8 cellular contexts compared by ENCODE assay signal in genomic region chr6:121437861-121438651, GRCh38. TPM values are rescaled to one million over a fixed set of nuclear protein-coding genes. Genes with fewer than 3 reads are reported as not detected.
A peak's percentile ranks its signal among the peaks of the same experiment; 100 is the strongest.
DNase-seq lines count a peak whose midpoint lies in the region; ATAC-seq, FAIRE-seq and TF ChIP-seq lines count a peak whose summit lies in the region.

No MANE protein-coding gene starts in this region.

- H2BK15ac ChIP-seq in mesendoderm (replicated peaks; ENCODE audit: low read depth), result peak overlapping the region; percentile 27

- BruUV-seq in HepG2 (replicated peaks; lab: Mats Ljungman, UMichigan), result no TSS peak

- TF ChIP-seq CTCF in liver (IDR thresholded peaks at IDR 0.05; ENCODE audit: low read depth, low read length, missing input control) (no peak), HepG2 (CRISPR knock-in tag; IDR thresholded peaks at IDR 0.05) (no peak), dorsolateral prefrontal cortex (IDR thresholded peaks at IDR 0.05 in 54 of 56, conservative IDR thresholded peaks at IDR 0.05 in 2 of 56; ENCODE audit: low read depth in 1 of 56, partially characterized antibody in 56 of 56) (no peak)

- H3K36me3 ChIP-seq in liver (ENCODE audit: control insufficient read depth in 4 of 4, insufficient read depth in 3 of 4, low read depth in 1 of 4, low read length in 3 of 4) (no peaks in the 10 kb centered on the region), HepG2 (replicated peaks in 1 of 2; ENCODE audit: control insufficient read depth in 1 of 2, insufficient read depth in 2 of 2, low read length in 2 of 2) (no peaks in the 10 kb centered on the region), mesendoderm (ENCODE audit: control insufficient read depth, insufficient read depth, low read length) (peaks cover 3% of the 10 kb centered on the region)

- TF ChIP-seq EP300 in HepG2 (IDR thresholded peaks at IDR 0.05; ENCODE audit: low read depth in 2 of 2, low read length in 2 of 2) (no peak), HepG2 (CRISPR knock-in tag; IDR thresholded peaks at IDR 0.05; ENCODE audit: borderline replicate concordance) (no peak)

- H2BK5ac ChIP-seq in mesendoderm (ENCODE audit: low read length), result peak overlapping the region; percentile 95

- in situ Hi-C loops in HepG2 (cut with HindIII; ENCODE audit: extremely low pct_ligation_motif_present, low pct_unique_long_range_greater_than_20kb), result loop anchor here (10.0 kb wide), 1 partner anchor 407 kb away; no protein-coding TSS in a partner anchor

- H3K4me2 ChIP-seq in HepG2 (ENCODE audit: low read depth, low read length), result no peak overlapping the region
- peak overlapping the region; percentile 64 for H3K4me2 ChIP-seq in mesendoderm (ENCODE audit: low read length)

- peak overlapping the region; percentile 55 for H3K23ac ChIP-seq in mesendoderm (ENCODE audit: low read length)

- H3K4me1 ChIP-seq in liver (ENCODE audit: control insufficient read depth in 4 of 4, insufficient read depth in 4 of 4, low read length in 3 of 4) (peaks cover 3 to 17% (median 10%) of the 10 kb centered on the region in 4 donors), HepG2 (ENCODE audit: insufficient read depth, low read length) (no peaks in the 10 kb centered on the region), mesendoderm (ENCODE audit: control insufficient read depth, low read depth, low read length) (peaks cover 9% of the 10 kb centered on the region)

- no peak overlapping the region for H4K5ac ChIP-seq in mesendoderm (ENCODE audit: low read length)

- H2BK120ac ChIP-seq in mesendoderm (ENCODE audit: low read depth, low read length), result peak overlapping the region; percentile 68

- CTCF ChIA-PET in HepG2 (lab: Yijun Ruan, JAX; ENCODE audit: low intra/inter-chr PET ratio, low total read pairs), result no interaction called here

- H2AFZ ChIP-seq in HepG2 (ENCODE audit: low read length), result no peak overlapping the region

- H3K79me1 ChIP-seq in mesendoderm (ENCODE audit: low read length), result no peaks in the 10 kb centered on the region

- H4K8ac ChIP-seq in mesendoderm (ENCODE audit: low read depth, low read length), result no peak overlapping the region

- H4K20me1 ChIP-seq in HepG2 (ENCODE audit: insufficient read depth, low read length), result no peaks in the 10 kb centered on the region

- WGBS in liver, result 14% methylated on average over 17 of the region's 17 CpGs
- WGBS in HepG2 (ENCODE audit: low lambda C conversion rate), result 46% methylated on average over 17 of the region's 17 CpGs
- WGBS in mesendoderm (ENCODE audit: extremely low coverage, insufficient coverage, low lambda C conversion rate), result no CpG with 5 or more reads among the region's 17 CpGs

- peak overlapping the region; percentile 16 to 59 (median 36) for H3K4me3 ChIP-seq in liver (ENCODE audit: low read depth in 1 of 3, low read length in 3 of 3)
- H3K4me3 ChIP-seq in HepG2 (replicated peaks in 1 of 3; ENCODE audit: insufficient read depth in 1 of 3, low read depth in 2 of 3, low read length in 3 of 3), result no peak overlapping the region
- H3K4me3 ChIP-seq in dorsolateral prefrontal cortex, result peak overlapping the region; percentile 32 to 82 (median 65)
- peak overlapping the region; percentile 94 for H3K4me3 ChIP-seq in mesendoderm (ENCODE audit: low read length)

- peak overlapping the region in 1 of 2 donors; percentile 12 for H3K9ac ChIP-seq in liver (ENCODE audit: low read depth in 1 of 2, low read length in 2 of 2)
- no peak overlapping the region for H3K9ac ChIP-seq in HepG2 (ENCODE audit: insufficient read depth, low read depth, low read length)
- H3K9ac ChIP-seq in mesendoderm (ENCODE audit: low read length), result peak overlapping the region; percentile 98

- peak overlapping the region in 1 of 2 donors; percentile 36 for H3K27ac ChIP-seq in liver (ENCODE audit: low read depth in 1 of 2, low read length in 2 of 2)
- no peak overlapping the region for H3K27ac ChIP-seq in HepG2 (ENCODE audit: extremely low read length, insufficient read depth, low read length)
- H3K27ac ChIP-seq in dorsolateral prefrontal cortex, result peak overlapping the region in 54 of 59 donors; percentile 26 to 92 (median 74)
- peak overlapping the region; percentile 96 for H3K27ac ChIP-seq in mesendoderm (ENCODE audit: low read depth, low read length)

- H3K27me3 ChIP-seq in liver (ENCODE audit: control insufficient read depth in 4 of 4, insufficient read depth in 4 of 4, low read length in 3 of 4) (peaks cover 0 to 14% (median 5%) of the 10 kb centered on the region in 4 donors), HepG2 (ENCODE audit: control insufficient read depth in 1 of 2, insufficient read depth in 2 of 2, low read length in 2 of 2) (peaks cover 0 to 25% of the 10 kb centered on the region in 2 experiments; a peak in 3 of 5 replicates), dorsolateral prefrontal cortex (peaks cover 0 to 20% (median 4%) of the 10 kb centered on the region in 45 donors), mesendoderm (ENCODE audit: insufficient read depth, low read length, poor library complexity) (no peaks in the 10 kb centered on the region)

- POLR2A ChIA-PET in HepG2 (lab: Yijun Ruan, JAX), result no interaction called here

- no peak for TF ChIP-seq POLR2A in HepG2 (IDR thresholded peaks at IDR 0.05; ENCODE audit: insufficient read depth in 1 of 2, low read depth in 2 of 2, low read length in 2 of 2)

- no peak for FAIRE-seq in HepG2 (lab: Jason Lieb, UNC)

- peak overlapping the region; percentile 54 for H3K18ac ChIP-seq in mesendoderm (ENCODE audit: low read length)

- DNase-seq in HepG2 (ENCODE audit: low spot score), result no peak
- no peak for DNase-seq in dorsolateral prefrontal cortex
- DNase-seq in mesendoderm, result peak; percentile 97
- DNase-seq in pons (ENCODE audit: low spot score), result no peak
- DNase-seq in NCI-H1436 (lab: John Stamatoyannopoulos, UW), result no peak
- no peak for DNase-seq in stimulated activated naive CD4-positive, alpha-beta T cell (lab: John Stamatoyannopoulos, UW)

- peak overlapping the region; percentile 97 for H3K56ac ChIP-seq in mesendoderm (ENCODE audit: low read length)

- H2AK5ac ChIP-seq in mesendoderm (ENCODE audit: low read length), result peak overlapping the region; percentile 16

- H3K79me2 ChIP-seq in HepG2 (ENCODE audit: insufficient read depth, low read length) (no peaks in the 10 kb centered on the region), mesendoderm (ENCODE audit: control insufficient read depth, insufficient read depth, low read length) (peaks cover 70% of the 10 kb centered on the region)

- intact Hi-C loops in HepG2 (cut with micrococcal nuclease; ENCODE audit: unreplicated experiment), result no loop called here
- intact Hi-C loops in dorsolateral prefrontal cortex (cut with DNase I), result loop anchor here (10.0 kb wide), 3 partner anchors 407 to 597 kb away; no protein-coding TSS in a partner anchor

- peak overlapping the region; percentile 1 for H3K4ac ChIP-seq in mesendoderm (ENCODE audit: low read depth, low read length)

- H3K9me3 ChIP-seq in liver (ENCODE audit: control insufficient read depth in 4 of 4, low read length in 3 of 4), result no peaks in the 10 kb centered on the region
- H3K9me3 ChIP-seq in HepG2 (ENCODE audit: low read length), result no peaks in the 10 kb centered on the region

- ATAC-seq in HepG2 (no peak), HG03460 (IDR thresholded peaks at IDR 0.05; ENCODE audit: unreplicated experiment) (no peak)

- no peak for TF ChIP-seq RAD21 in liver (IDR thresholded peaks at IDR 0.05)
- TF ChIP-seq RAD21 in HepG2 (CRISPR knock-in tag; IDR thresholded peaks at IDR 0.05), result no peak

TF ChIP-seq in liver, 16 proteins besides CTCF, POLR2A, EP300 and RAD21 (continues in another document):
- no peak for TF ChIP-seq TAF1 (conservative IDR thresholded peaks at IDR 0.05)
- TF ChIP-seq YY1 (IDR thresholded peaks at IDR 0.05), result no peak
- TF ChIP-seq MAX (IDR thresholded peaks at IDR 0.05), result no peak

TF ChIP-seq in HepG2, 621 proteins besides CTCF, POLR2A, EP300 and RAD21 (continues in another document):
- TF ChIP-seq ZNF557 (CRISPR knock-in tag; IDR thresholded peaks at IDR 0.05), result no peak
- no peak for TF ChIP-seq ZNF556 (CRISPR knock-in tag; IDR thresholded peaks at IDR 0.05; ENCODE audit: borderline replicate concordance)
- no peak for TF ChIP-seq TCF12 (IDR thresholded peaks at IDR 0.05)
- no peak for TF ChIP-seq TCF12 (CRISPR knock-in tag; IDR thresholded peaks at IDR 0.05)
- TF ChIP-seq SMAD9 (CRISPR knock-in tag; IDR thresholded peaks at IDR 0.05), result no peak
- no peak for TF ChIP-seq TCF7L2 (IDR thresholded peaks at IDR 0.05; ENCODE audit: low read depth, low read length)

RNA-seq across cellular contexts. Expression of gene GJA1, which starts 2.6 kb away (rescaled TPM):
- total RNA-seq in liver (1 to 10 TPM; 2.3 to 2.8 TPM), HepG2 (2016; rRNA removed; fragmentation: Illumina TruSeq; extraction: Trizol) (not detected in 2 replicates), dorsolateral prefrontal cortex (100 to 1,000 TPM in 119 of 120 experiments, 10 to 100 TPM in 1; 64.1 to 734 (median 284) TPM)
- polyA plus RNA-seq in liver (1 to 10 TPM in 1 of 2 donors, under 1 TPM in 1; 0.32 to 1.5 TPM), HepG2 (2011; rRNA removed) (0.03 TPM in 1 of 2 replicates, not detected in the other)
- total RNA-seq in HepG2 (2016; cell fraction: cytosol; rRNA removed; fragmentation: Illumina TruSeq; extraction: Trizol; ENCODE audit: low read depth), result not detected in 2 replicates
- total RNA-seq in HepG2 (2016; cell fraction: insoluble cytoplasmic fraction; rRNA removed; fragmentation: Illumina TruSeq; extraction: Trizol), result not detected in 2 replicates
- not detected in 2 replicates for total RNA-seq in HepG2 (2016; cell fraction: membrane; rRNA removed; fragmentation: Illumina TruSeq; extraction: Trizol)
- total RNA-seq in HepG2 (2016; cell fraction: nucleus; rRNA removed; fragmentation: Illumina TruSeq; extraction: Trizol), result not detected in 2 replicates
- polyA plus RNA-seq in HepG2 (2011; cell fraction: cytosol; rRNA removed), result not detected in 2 replicates
- polyA plus RNA-seq in HepG2 (2011; cell fraction: nucleus; rRNA removed), result 0.03 and 0.08 TPM in 2 replicates
- polyA plus RNA-seq in HepG2 (2012), result not detected in 2 replicates
- not detected in 2 replicates for polyA plus RNA-seq in HepG2 (2016; cell fraction: cytosol; fragmentation: Illumina TruSeq; extraction: Trizol; ENCODE audit: low read depth)
- not detected in 2 replicates for polyA plus RNA-seq in HepG2 (2016; cell fraction: insoluble cytoplasmic fraction; fragmentation: Illumina TruSeq; extraction: Trizol; ENCODE audit: low read depth)
- not detected in 2 replicates for polyA plus RNA-seq in HepG2 (2016; cell fraction: membrane; fragmentation: Illumina TruSeq; extraction: Trizol; ENCODE audit: low read depth)
- not detected in 2 replicates for polyA plus RNA-seq in HepG2 (2016; cell fraction: nucleus; fragmentation: Illumina TruSeq; extraction: Trizol; ENCODE audit: insufficient read depth, low read depth)
- not detected in 2 replicates for polyA minus RNA-seq in HepG2 (2011; rRNA and poly(A)+ RNA removed; ENCODE audit: low replicate concordance)
- polyA minus RNA-seq in HepG2 (2011; cell fraction: cytosol; rRNA and poly(A)+ RNA removed), result not detected in 2 replicates
- not detected in 2 replicates for polyA minus RNA-seq in HepG2 (2011; cell fraction: nucleus; rRNA and poly(A)+ RNA removed)
- polyA plus RNA-seq in mesendoderm (2013, experiment 1 of 2), result 921 TPM
- 892 TPM for polyA plus RNA-seq in mesendoderm (2013, experiment 2 of 2)

Comparison
In these comparisons a context has a peak if more than half of its experiments do, and no peak if none do; other contexts are left out.
1. H3K4me3 ChIP-seq: peak in liver (3 of 3), dorsolateral prefrontal cortex (59 of 59) and mesendoderm (single experiment); none in HepG2 (0 of 3).
2. RNA of gene GJA1, which starts 2.6 kb away (total RNA-seq): 64.1 to 734 TPM in dorsolateral prefrontal cortex; 2.3 to 2.8 TPM in liver and not detected in HepG2; every median in the first group is over 10 times any median in the second.